In genomic region chr5:173455599-173455957, GRCh38 we compare ENCODE assay signal across 1 cellular context.
TF ChIP-seq lines count a peak whose summit lies in the region.

No MANE protein-coding gene starts in this region.

TF ChIP-seq in WTC11, 78 proteins besides CTCF, POLR2A, EP300 and RAD21 (continued from another document):
- TF ChIP-seq ZNF532 (CRISPR knock-in tag; IDR thresholded peaks at IDR 0.05; ENCODE audit: borderline replicate concordance) (no peak), E2F4 (CRISPR knock-in tag; IDR thresholded peaks at IDR 0.05; ENCODE audit: borderline replicate concordance, low read depth) (no peak), FOXJ3 (CRISPR knock-in tag; IDR thresholded peaks at IDR 0.05; ENCODE audit: borderline replicate concordance) (no peak), AFF4 (CRISPR knock-in tag; IDR thresholded peaks at IDR 0.05; ENCODE audit: borderline replicate concordance) (no peak), CREB1 (CRISPR knock-in tag; IDR thresholded peaks at IDR 0.05) (no peak)
- TF ChIP-seq, protein P1, sequence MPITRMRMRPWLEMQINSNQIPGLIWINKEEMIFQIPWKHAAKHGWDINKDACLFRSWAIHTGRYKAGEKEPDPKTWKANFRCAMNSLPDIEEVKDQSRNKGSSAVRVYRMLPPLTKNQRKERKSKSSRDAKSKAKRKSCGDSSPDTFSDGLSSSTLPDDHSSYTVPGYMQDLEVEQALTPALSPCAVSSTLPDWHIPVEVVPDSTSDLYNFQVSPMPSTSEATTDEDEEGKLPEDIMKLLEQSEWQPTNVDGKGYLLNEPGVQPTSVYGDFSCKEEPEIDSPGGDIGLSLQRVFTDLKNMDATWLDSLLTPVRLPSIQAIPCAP (CRISPR knock-in tag; IDR thresholded peaks at IDR 0.05), result no peak
- TF ChIP-seq, protein P2, sequence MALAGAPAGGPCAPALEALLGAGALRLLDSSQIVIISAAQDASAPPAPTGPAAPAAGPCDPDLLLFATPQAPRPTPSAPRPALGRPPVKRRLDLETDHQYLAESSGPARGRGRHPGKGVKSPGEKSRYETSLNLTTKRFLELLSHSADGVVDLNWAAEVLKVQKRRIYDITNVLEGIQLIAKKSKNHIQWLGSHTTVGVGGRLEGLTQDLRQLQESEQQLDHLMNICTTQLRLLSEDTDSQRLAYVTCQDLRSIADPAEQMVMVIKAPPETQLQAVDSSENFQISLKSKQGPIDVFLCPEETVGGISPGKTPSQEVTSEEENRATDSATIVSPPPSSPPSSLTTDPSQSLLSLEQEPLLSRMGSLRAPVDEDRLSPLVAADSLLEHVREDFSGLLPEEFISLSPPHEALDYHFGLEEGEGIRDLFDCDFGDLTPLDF (CRISPR knock-in tag; IDR thresholded peaks at IDR 0.05), result no peak
- TF ChIP-seq, protein P3, sequence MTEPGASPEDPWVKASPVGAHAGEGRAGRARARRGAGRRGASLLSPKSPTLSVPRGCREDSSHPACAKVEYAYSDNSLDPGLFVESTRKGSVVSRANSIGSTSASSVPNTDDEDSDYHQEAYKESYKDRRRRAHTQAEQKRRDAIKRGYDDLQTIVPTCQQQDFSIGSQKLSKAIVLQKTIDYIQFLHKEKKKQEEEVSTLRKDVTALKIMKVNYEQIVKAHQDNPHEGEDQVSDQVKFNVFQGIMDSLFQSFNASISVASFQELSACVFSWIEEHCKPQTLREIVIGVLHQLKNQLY (CRISPR knock-in tag; IDR thresholded peaks at IDR 0.05), result no peak
